In the genomic region with DNA sequence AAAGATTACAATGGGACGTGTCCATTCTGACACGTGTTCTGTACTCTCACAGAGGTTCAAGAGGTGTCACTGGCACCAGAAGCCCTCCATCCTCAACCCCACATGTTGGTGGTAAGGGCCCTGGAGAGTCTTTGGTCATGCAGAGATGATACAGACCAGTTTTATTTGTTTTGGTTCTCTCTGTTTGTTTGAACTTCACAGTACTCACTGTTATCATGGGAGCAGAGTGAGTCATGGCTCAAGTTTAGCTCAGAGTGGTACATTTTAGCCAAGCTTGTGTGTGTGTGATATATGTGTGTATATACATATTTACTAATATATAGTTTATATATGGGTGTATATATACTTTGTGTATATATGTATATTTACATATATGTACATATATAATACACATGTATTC, we compare ENCODE assay signal across 20 cellular contexts.
DNase-seq lines count a peak whose midpoint lies in the region; ATAC-seq and TF ChIP-seq lines count a peak whose summit lies in the region.
"Had no signal": no experiment of that assay in that cellular context is flagged by ENCODE, and none has a peak within 500 bp of the region (broad histone marks: within the 10 kb centered on the region; RNA-seq: fewer than 3 reads in every experiment).

No MANE protein-coding gene starts in this region.

- H3K9me3 ChIP-seq in IMR-90 (ENCODE audit: control insufficient read depth, insufficient read depth, low read length) (peaks cover 11% of the 10 kb centered on the region), mesenchymal stem cell (ENCODE audit: control insufficient read depth, low read length) (no peaks in the 10 kb centered on the region), Caco-2 (no peaks in the 10 kb centered on the region)

- peaks cover 7% of the 10 kb centered on the region for H3K4me1 Mint-ChIP-seq in Caco-2 (ENCODE audit: low read depth, unreplicated experiment)

- H3K27ac ChIP-seq in IMR-90 (ENCODE audit: insufficient read depth, low read length), result no peak overlapping the region
- no peak overlapping the region for H3K27ac ChIP-seq in brain microvascular endothelial cell
- no peak overlapping the region for H3K27ac ChIP-seq in mesenchymal stem cell (ENCODE audit: low read length, poor library complexity, severe bottlenecking)

- H3K4me3 ChIP-seq in IMR-90 (ENCODE audit: insufficient read depth, low read depth, low read length) (no peak overlapping the region), brain microvascular endothelial cell (ENCODE audit: low read depth, low read length) (no peak overlapping the region), mesenchymal stem cell (ENCODE audit: insufficient read depth in 1 of 2, low read depth in 1 of 2, low read length in 2 of 2) (no peak overlapping the region), Caco-2 (ENCODE audit: low read depth, low read length) (no peak overlapping the region)

- TF ChIP-seq CTCF in IMR-90 (conservative IDR thresholded peaks at IDR 0.05; ENCODE audit: low read depth, low read length), result no peak
- TF ChIP-seq CTCF in brain microvascular endothelial cell (IDR thresholded peaks at IDR 0.05; ENCODE audit: low read depth, low read length, missing control alignments), result no peak
- no peak for TF ChIP-seq CTCF in Caco-2 (IDR thresholded peaks at IDR 0.05; ENCODE audit: insufficient read depth in 1 of 2, low read depth in 1 of 2, low read length in 1 of 2, severe bottlenecking in 1 of 2, unreplicated experiment in 1 of 2)

- no peaks in the 10 kb centered on the region for H3K36me3 Mint-ChIP-seq in Caco-2 (ENCODE audit: insufficient read depth, unreplicated experiment)
- H3K36me3 Mint-ChIP-seq: CD8-positive, alpha-beta T cell had no signal

- no peak overlapping the region for H4K91ac ChIP-seq in IMR-90 (ENCODE audit: insufficient read depth, low read depth, low read length)
- H4K91ac ChIP-seq in mesenchymal stem cell (ENCODE audit: low read length), result no peak overlapping the region

- WGBS in IMR-90 (ENCODE audit: extremely low coverage in 2 of 2, insufficient read length in 1 of 2), 2 experiments, result no CpG with 5 or more reads among the region's 2 CpGs
- WGBS in mesenchymal stem cell, result 67% methylated on average over 1 of the region's 2 CpGs

- H3K9ac ChIP-seq in IMR-90 (ENCODE audit: low read depth, low read length) (no peak overlapping the region), mesenchymal stem cell (ENCODE audit: low read length) (no peak overlapping the region)

- DNase-seq in DMS53 treated with DMSO at 0.1 percent for 48 hours (lab: John Stamatoyannopoulos, UW; ENCODE audit: unreplicated experiment) (peak; percentile 81), IMR-90 (no peak), brain microvascular endothelial cell (peak; percentile 7), mesenchymal stem cell (peak; percentile 55), dedifferentiated amniotic fluid mesenchymal stem cell (ENCODE audit: extremely low spot score) (no peak), Caco-2 (no peak)
- DNase-seq: ACHN; C1 segment of cervical spinal cord; CD8-positive, alpha-beta T cell; EL; GF-D8; GOT3; KBM-7; NCI-H1092; NCI-H1436; NCI-H2029 treated with DMSO at 0.1 percent for 48 hours; NCI-H345; NCI-H526; Right ventricle myocardium superior had no signal

- no peak overlapping the region for H2BK5ac ChIP-seq in IMR-90 (ENCODE audit: low read depth, low read length, poor library complexity, severe bottlenecking)
- no peak overlapping the region for H2BK5ac ChIP-seq in mesenchymal stem cell (ENCODE audit: low read depth, low read length, poor library complexity, severe bottlenecking)

- no peaks in the 10 kb centered on the region for H4K20me1 ChIP-seq in IMR-90 (ENCODE audit: insufficient read depth, low read length)

- H3K27ac Mint-ChIP-seq in Caco-2 (ENCODE audit: unreplicated experiment), result no peak overlapping the region
- H3K27ac Mint-ChIP-seq: CD8-positive, alpha-beta T cell had no signal

- in situ Hi-C loops in IMR-90 (cut with MboI; ENCODE audit: low sequenced_read_pairs) (no loop called here), brain microvascular endothelial cell (cut with HindIII; ENCODE audit: low pct_ligation_motif_present, low sequenced_read_pairs) (no loop called here)

- H3K18ac ChIP-seq in IMR-90 (ENCODE audit: low read depth, low read length), result no peak overlapping the region
- H3K18ac ChIP-seq in mesenchymal stem cell (ENCODE audit: low read depth in 1 of 2, low read length in 2 of 2), result peak overlapping the region in 1 of 2 experiments; percentile 23

- no peaks in the 10 kb centered on the region for H3K27me3 Mint-ChIP-seq in Caco-2 (ENCODE audit: insufficient read depth, unreplicated experiment)

- no peak overlapping the region for H3K4ac ChIP-seq in IMR-90 (ENCODE audit: low read depth, low read length)
- no peak overlapping the region for H3K4ac ChIP-seq in mesenchymal stem cell (ENCODE audit: low read depth in 1 of 2, low read length in 2 of 2)

- H3K56ac ChIP-seq in IMR-90 (ENCODE audit: extremely low read depth, insufficient read depth, low read length), result no peak overlapping the region

- H3K4me1 ChIP-seq in IMR-90 (ENCODE audit: control insufficient read depth, insufficient read depth, low read length), result no peaks in the 10 kb centered on the region
- no peaks in the 10 kb centered on the region for H3K4me1 ChIP-seq in mesenchymal stem cell (ENCODE audit: control insufficient read depth, insufficient read depth, low read depth, low read length)
- no peaks in the 10 kb centered on the region for H3K4me1 ChIP-seq in Caco-2

- POLR2A ChIA-PET in IMR-90 (lab: Charles Lee; ENCODE audit: unreplicated experiment), result no interaction called here
- POLR2A ChIA-PET in Caco-2 (lab: Charles Lee), result no interaction called here

- H3K79me1 ChIP-seq in IMR-90 (ENCODE audit: low read depth in 1 of 2, low read length in 2 of 2), result no peaks in the 10 kb centered on the region
- H3K79me1 ChIP-seq in mesenchymal stem cell (replicated peaks; ENCODE audit: low read length, poor library complexity, severe bottlenecking), result no peaks in the 10 kb centered on the region

- H3K4me2 ChIP-seq in IMR-90 (ENCODE audit: low read depth, low read length) (no peak overlapping the region), mesenchymal stem cell (ENCODE audit: low read length, poor library complexity, severe bottlenecking) (no peak overlapping the region)

- H2BK120ac ChIP-seq in IMR-90 (ENCODE audit: low read depth, low read length) (no peak overlapping the region), mesenchymal stem cell (ENCODE audit: low read depth, low read length) (no peak overlapping the region)

- TF ChIP-seq RAD21 in IMR-90 (IDR thresholded peaks at IDR 0.05; ENCODE audit: low read length), result no peak

- H4K8ac ChIP-seq in IMR-90 (ENCODE audit: low read depth in 2 of 2, low read length in 2 of 2) (no peak overlapping the region), mesenchymal stem cell (ENCODE audit: low read length) (no peak overlapping the region)

- intact Hi-C loops in IMR-90 (cut with micrococcal nuclease) (no loop called here), Caco-2 (cut with micrococcal nuclease; ENCODE audit: unreplicated experiment) (loop anchor here (10.0 kb wide), 1 partner anchor 214 kb away; no protein-coding TSS in a partner anchor)

- no peak overlapping the region for H2BK20ac ChIP-seq in IMR-90 (ENCODE audit: low read depth, low read length)

- TF ChIP-seq POLR2A in IMR-90 (IDR thresholded peaks at IDR 0.05; ENCODE audit: low read depth, low read length), result no peak

- H2AFZ ChIP-seq in IMR-90 (replicated peaks; ENCODE audit: low read length, poor library complexity), result peak overlapping the region; percentile 23
- H2AFZ ChIP-seq in mesenchymal stem cell (ENCODE audit: low read depth, low read length), result no peak overlapping the region

- no peak overlapping the region for H2BK15ac ChIP-seq in IMR-90 (ENCODE audit: low read depth, low read length)
- no peak overlapping the region for H2BK15ac ChIP-seq in mesenchymal stem cell (ENCODE audit: low read depth, poor library complexity, severe bottlenecking)

- H2AK5ac ChIP-seq in IMR-90 (ENCODE audit: low read depth, low read length), result no peak overlapping the region
- H2AK5ac ChIP-seq in mesenchymal stem cell (ENCODE audit: low read length, severe bottlenecking), result no peak overlapping the region

- H2BK12ac ChIP-seq in mesenchymal stem cell (ENCODE audit: low read length in 2 of 2), result no peak overlapping the region

- H3K23ac ChIP-seq in IMR-90 (ENCODE audit: low read depth, low read length), result no peak overlapping the region
- no peak overlapping the region for H3K23ac ChIP-seq in mesenchymal stem cell (ENCODE audit: low read length in 2 of 2)

- BruUV-seq in IMR-90 (replicated peaks; lab: Mats Ljungman, UMichigan), result no TSS peak
- no TSS peak for BruUV-seq in Caco-2 (replicated peaks; lab: Mats Ljungman, UMichigan)

- H3K14ac ChIP-seq in IMR-90 (replicated peaks; ENCODE audit: low read depth, low read length) (no peak overlapping the region), mesenchymal stem cell (ENCODE audit: low read length in 2 of 2) (no peak overlapping the region)

- peaks cover 10% of the 10 kb centered on the region for H3K9me3 Mint-ChIP-seq in Caco-2 (ENCODE audit: unreplicated experiment)
- H3K9me3 Mint-ChIP-seq: CD8-positive, alpha-beta T cell had no signal

- dilution Hi-C loops in IMR-90 (cut with HindIII; ENCODE audit: low sequenced_read_pairs, unreplicated experiment), result no loop called here

- no peak for ATAC-seq in IMR-90 (ENCODE audit: low read depth)
- ATAC-seq in HG03565 (IDR thresholded peaks at IDR 0.05; ENCODE audit: unreplicated experiment), result no peak
- ATAC-seq: CD8-positive, alpha-beta T cell had no signal

- H3K36me3 ChIP-seq in IMR-90 (ENCODE audit: control insufficient read depth, insufficient read depth, low read length), result no peaks in the 10 kb centered on the region
- H3K36me3 ChIP-seq in brain microvascular endothelial cell (replicated peaks), result no peaks in the 10 kb centered on the region
- no peaks in the 10 kb centered on the region for H3K36me3 ChIP-seq in mesenchymal stem cell (ENCODE audit: control insufficient read depth in 1 of 2, insufficient read depth in 2 of 2, low read depth in 1 of 2, low read length in 2 of 2)
- H3K36me3 ChIP-seq in Caco-2 (ENCODE audit: control insufficient read depth, insufficient read depth, low read length), result no peaks in the 10 kb centered on the region

- H3K4me3 Mint-ChIP-seq in Caco-2 (ENCODE audit: unreplicated experiment), result no peak overlapping the region
- H3K4me3 Mint-ChIP-seq: CD8-positive, alpha-beta T cell had no signal

- CTCF ChIA-PET in IMR-90 (lab: Yijun Ruan, JAX), result no interaction called here
- CTCF ChIA-PET in Caco-2 (lab: Charles Lee), result no interaction called here

- no peaks in the 10 kb centered on the region for H3K9me1 ChIP-seq in IMR-90 (ENCODE audit: insufficient read depth, low read length)

- no peak overlapping the region for H4K5ac ChIP-seq in IMR-90 (ENCODE audit: low read depth, low read length)

- no peaks in the 10 kb centered on the region for H3K27me3 ChIP-seq in IMR-90 (ENCODE audit: control insufficient read depth, insufficient read depth, low read length)
- H3K27me3 ChIP-seq in brain microvascular endothelial cell (replicated peaks), result no peaks in the 10 kb centered on the region
- H3K27me3 ChIP-seq in mesenchymal stem cell (ENCODE audit: control insufficient read depth in 1 of 2, insufficient read depth in 1 of 2, low read length in 2 of 2), result no peaks in the 10 kb centered on the region
- H3K27me3 ChIP-seq in Caco-2 (replicated peaks; ENCODE audit: control insufficient read depth, insufficient read depth, low read length), result no peaks in the 10 kb centered on the region

- H2AK9ac ChIP-seq in IMR-90 (replicated peaks; ENCODE audit: low read depth, low read length, poor library complexity), result no peak overlapping the region

Comparison
In these comparisons a context has a peak if more than half of its experiments do, and no peak if none do; other contexts are left out.
1. DNase-seq: peak in DMS53 treated with DMSO at 0.1 percent for 48 hours (single experiment), brain microvascular endothelial cell (single experiment) and mesenchymal stem cell (single experiment); none in IMR-90 (single experiment), dedifferentiated amniotic fluid mesenchymal stem cell (single experiment) and Caco-2 (0 of 2).